Comparison of ENCODE assay signal across 1 cellular context in the genomic region with DNA sequence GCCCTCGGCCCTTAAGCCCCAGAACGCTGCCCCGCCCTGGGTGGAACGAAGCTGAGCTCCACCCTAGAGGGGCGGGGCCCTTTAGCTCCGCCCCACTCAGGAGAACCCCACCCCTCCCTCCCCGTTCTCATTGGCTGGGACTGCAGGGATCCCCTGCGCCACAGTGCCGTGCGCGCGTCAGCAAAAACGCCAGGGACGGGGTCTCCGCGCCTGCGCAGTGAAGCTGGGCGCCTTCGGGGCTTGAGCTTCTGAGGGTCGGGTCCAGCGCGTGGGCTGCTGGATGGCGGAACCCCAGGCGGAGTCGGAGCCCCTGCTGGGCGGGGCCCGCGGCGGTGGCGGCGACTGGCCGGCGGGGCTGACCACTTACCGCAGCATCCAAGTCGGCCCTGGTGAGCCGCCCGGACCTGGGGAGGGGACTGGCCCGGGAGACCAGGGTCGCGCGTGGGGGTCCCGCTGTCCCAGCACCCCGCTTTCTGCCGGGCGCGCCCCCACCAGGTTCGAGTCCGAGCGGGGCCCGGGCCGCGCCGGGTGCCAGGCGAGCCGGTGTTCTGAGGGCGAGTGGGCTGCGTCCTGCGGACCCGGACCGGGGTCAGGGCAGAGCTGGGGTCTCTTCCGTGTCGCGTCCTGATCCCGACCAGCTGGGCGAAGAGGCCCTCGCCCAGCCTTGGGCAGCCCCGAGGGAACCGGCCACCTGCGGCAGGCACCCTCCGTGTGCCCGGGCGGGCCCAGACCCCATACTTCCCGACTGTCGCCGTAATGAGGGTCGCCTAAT.
TF ChIP-seq lines count a peak whose summit lies in the region.

A gene (plus strand): TSS at position 215 of the 772 bp plus-strand sequence. CDS start 66 bp downstream, at position 281.

TF ChIP-seq in SK-N-SH, 30 proteins besides CTCF, POLR2A, EP300 and RAD21 (continued from another document):
- TF ChIP-seq, protein P1, sequence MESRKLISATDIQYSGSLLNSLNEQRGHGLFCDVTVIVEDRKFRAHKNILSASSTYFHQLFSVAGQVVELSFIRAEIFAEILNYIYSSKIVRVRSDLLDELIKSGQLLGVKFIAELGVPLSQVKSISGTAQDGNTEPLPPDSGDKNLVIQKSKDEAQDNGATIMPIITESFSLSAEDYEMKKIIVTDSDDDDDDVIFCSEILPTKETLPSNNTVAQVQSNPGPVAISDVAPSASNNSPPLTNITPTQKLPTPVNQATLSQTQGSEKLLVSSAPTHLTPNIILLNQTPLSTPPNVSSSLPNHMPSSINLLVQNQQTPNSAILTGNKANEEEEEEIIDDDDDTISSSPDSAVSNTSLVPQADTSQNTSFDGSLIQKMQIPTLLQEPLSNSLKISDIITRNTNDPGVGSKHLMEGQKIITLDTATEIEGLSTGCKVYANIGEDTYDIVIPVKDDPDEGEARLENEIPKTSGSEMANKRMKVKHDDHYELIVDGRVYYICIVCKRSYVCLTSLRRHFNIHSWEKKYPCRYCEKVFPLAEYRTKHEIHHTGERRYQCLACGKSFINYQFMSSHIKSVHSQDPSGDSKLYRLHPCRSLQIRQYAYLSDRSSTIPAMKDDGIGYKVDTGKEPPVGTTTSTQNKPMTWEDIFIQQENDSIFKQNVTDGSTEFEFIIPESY (IDR thresholded peaks at IDR 0.05; ENCODE audit: borderline replicate concordance, low read depth) = no peak
- TF ChIP-seq, protein P2, sequence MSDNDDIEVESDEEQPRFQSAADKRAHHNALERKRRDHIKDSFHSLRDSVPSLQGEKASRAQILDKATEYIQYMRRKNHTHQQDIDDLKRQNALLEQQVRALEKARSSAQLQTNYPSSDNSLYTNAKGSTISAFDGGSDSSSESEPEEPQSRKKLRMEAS (IDR thresholded peaks at IDR 0.05; ENCODE audit: low read depth) = peak; percentile 36; the same call in 1 of the 2 replicates
- TF ChIP-seq RFX5 (IDR thresholded peaks at IDR 0.05; ENCODE audit: low read length) (peak; percentile 75), RCOR1 (IDR thresholded peaks at IDR 0.05; ENCODE audit: low read length) (no peak), JUND (IDR thresholded peaks at IDR 0.05) (no peak), GATA2 (CRISPR knock-in tag; IDR thresholded peaks at IDR 0.05) (no peak), NRF1 (IDR thresholded peaks at IDR 0.05; ENCODE audit: low read depth, low read length) (peak; percentile 90), POLR2AphosphoS5 (IDR thresholded peaks at IDR 0.05; ENCODE audit: low read depth, low read length) (peak; percentile 69; the same call in 1 of the 2 replicates), EZH2phosphoT487 (IDR thresholded peaks at IDR 0.05; ENCODE audit: borderline replicate concordance, low read depth) (no peak), GABPA (IDR thresholded peaks at IDR 0.05; ENCODE audit: low read depth) (no peak), YY1 (IDR thresholded peaks at IDR 0.05; ENCODE audit: low read depth) (no peak), TAF1 (IDR thresholded peaks at IDR 0.05; ENCODE audit: borderline replicate concordance, low read depth, low read length) (peak; percentile 40), RXRA (IDR thresholded peaks at IDR 0.05; ENCODE audit: borderline replicate concordance, low read depth) (no peak), MEF2A (IDR thresholded peaks at IDR 0.05; ENCODE audit: borderline replicate concordance, low read depth) (no peak)
- TF ChIP-seq, protein P3, sequence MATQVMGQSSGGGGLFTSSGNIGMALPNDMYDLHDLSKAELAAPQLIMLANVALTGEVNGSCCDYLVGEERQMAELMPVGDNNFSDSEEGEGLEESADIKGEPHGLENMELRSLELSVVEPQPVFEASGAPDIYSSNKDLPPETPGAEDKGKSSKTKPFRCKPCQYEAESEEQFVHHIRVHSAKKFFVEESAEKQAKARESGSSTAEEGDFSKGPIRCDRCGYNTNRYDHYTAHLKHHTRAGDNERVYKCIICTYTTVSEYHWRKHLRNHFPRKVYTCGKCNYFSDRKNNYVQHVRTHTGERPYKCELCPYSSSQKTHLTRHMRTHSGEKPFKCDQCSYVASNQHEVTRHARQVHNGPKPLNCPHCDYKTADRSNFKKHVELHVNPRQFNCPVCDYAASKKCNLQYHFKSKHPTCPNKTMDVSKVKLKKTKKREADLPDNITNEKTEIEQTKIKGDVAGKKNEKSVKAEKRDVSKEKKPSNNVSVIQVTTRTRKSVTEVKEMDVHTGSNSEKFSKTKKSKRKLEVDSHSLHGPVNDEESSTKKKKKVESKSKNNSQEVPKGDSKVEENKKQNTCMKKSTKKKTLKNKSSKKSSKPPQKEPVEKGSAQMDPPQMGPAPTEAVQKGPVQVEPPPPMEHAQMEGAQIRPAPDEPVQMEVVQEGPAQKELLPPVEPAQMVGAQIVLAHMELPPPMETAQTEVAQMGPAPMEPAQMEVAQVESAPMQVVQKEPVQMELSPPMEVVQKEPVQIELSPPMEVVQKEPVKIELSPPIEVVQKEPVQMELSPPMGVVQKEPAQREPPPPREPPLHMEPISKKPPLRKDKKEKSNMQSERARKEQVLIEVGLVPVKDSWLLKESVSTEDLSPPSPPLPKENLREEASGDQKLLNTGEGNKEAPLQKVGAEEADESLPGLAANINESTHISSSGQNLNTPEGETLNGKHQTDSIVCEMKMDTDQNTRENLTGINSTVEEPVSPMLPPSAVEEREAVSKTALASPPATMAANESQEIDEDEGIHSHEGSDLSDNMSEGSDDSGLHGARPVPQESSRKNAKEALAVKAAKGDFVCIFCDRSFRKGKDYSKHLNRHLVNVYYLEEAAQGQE (IDR thresholded peaks at IDR 0.05; ENCODE audit: low read depth, low read length) = no peak
